ENCODE assay signal across 14 cellular contexts in genomic region chr10:21257919-21258318, GRCh38.
"Had no signal": no experiment of that assay in that cellular context is flagged by ENCODE, and none has a peak within 500 bp of the region (broad histone marks: within the 10 kb centered on the region; RNA-seq: fewer than 3 reads in every experiment).

No MANE protein-coding gene starts in this region.

- DNase-seq: activated B cell treated with CpG ODN at 0.5 μM for 24 hours; activated CD4-positive, alpha-beta T cell treated with anti-CD3 and anti-CD28 coated beads, Interleukin-2, amount 10 ng/mL, durations not matched to agents 7 days and 5 days; amygdala; endodermal cell; left ventricle myocardium superior; mesendoderm; nephron progenitor cell; stimulated activated CD4-positive, alpha-beta T cell treated with anti-CD3 and anti-CD28 coated beads, Interleukin-4, amount 100 ng/mL, for 1 hour; stimulated activated CD8-positive, alpha-beta memory T cell treated with anti-CD3 and anti-CD28 coated beads, Interleukin-4, amount 100 ng/mL, for 48 hours; T-helper 17 cell had no signal

- H3K4me2 ChIP-seq: hepatocyte had no signal

- H2AFZ ChIP-seq: hepatocyte had no signal

- H3K9me3 Mint-ChIP-seq: activated B cell treated with CpG ODN at 0.5 μM for 24 hours; activated CD4-positive, alpha-beta T cell treated with anti-CD3 and anti-CD28 coated beads, Interleukin-2, amount 10 ng/mL, durations not matched to agents 7 days and 5 days; activated naive CD4-positive, alpha-beta T cell treated with anti-CD3 and anti-CD28 coated beads, Interleukin-2, amount 50 U/mL, for 24 hours; endodermal cell; nephron progenitor cell; stimulated activated naive CD8-positive, alpha-beta T cell treated with anti-CD3 and anti-CD28 coated beads, Interleukin-15, Interleukin-2, amounts not matched to agents 100 ng/mL and 50 ng/mL, for 24 hours had no signal

- H3K27ac ChIP-seq: hepatocyte had no signal

- H3K27me3 ChIP-seq: hepatocyte had no signal

- ATAC-seq: left ventricle myocardium superior, T-helper 17 cell had no signal

- H3K4me3 Mint-ChIP-seq: activated B cell treated with CpG ODN at 0.5 μM for 24 hours; activated CD4-positive, alpha-beta T cell treated with anti-CD3 and anti-CD28 coated beads, Interleukin-2, amount 10 ng/mL, durations not matched to agents 7 days and 5 days; activated naive CD4-positive, alpha-beta T cell treated with anti-CD3 and anti-CD28 coated beads, Interleukin-2, amount 50 U/mL, for 24 hours; brain; endodermal cell; nephron progenitor cell; stimulated activated naive CD8-positive, alpha-beta T cell treated with anti-CD3 and anti-CD28 coated beads, Interleukin-15, Interleukin-2, amounts not matched to agents 100 ng/mL and 50 ng/mL, for 24 hours; T-helper 17 cell had no signal

- H3K4me1 Mint-ChIP-seq: activated B cell treated with CpG ODN at 0.5 μM for 24 hours; activated CD4-positive, alpha-beta T cell treated with anti-CD3 and anti-CD28 coated beads, Interleukin-2, amount 10 ng/mL, durations not matched to agents 7 days and 5 days; activated naive CD4-positive, alpha-beta T cell treated with anti-CD3 and anti-CD28 coated beads, Interleukin-2, amount 50 U/mL, for 24 hours; T-helper 17 cell had no signal

- H3K27ac Mint-ChIP-seq: activated B cell treated with CpG ODN at 0.5 μM for 24 hours; activated CD4-positive, alpha-beta T cell treated with anti-CD3 and anti-CD28 coated beads, Interleukin-2, amount 10 ng/mL, durations not matched to agents 7 days and 5 days; activated naive CD4-positive, alpha-beta T cell treated with anti-CD3 and anti-CD28 coated beads, Interleukin-2, amount 50 U/mL, for 24 hours; brain; endodermal cell; nephron progenitor cell; stimulated activated naive CD8-positive, alpha-beta T cell treated with anti-CD3 and anti-CD28 coated beads, Interleukin-15, Interleukin-2, amounts not matched to agents 100 ng/mL and 50 ng/mL, for 24 hours; T-helper 17 cell had no signal

- H3K36me3 Mint-ChIP-seq: activated naive CD4-positive, alpha-beta T cell treated with anti-CD3 and anti-CD28 coated beads, Interleukin-2, amount 50 U/mL, for 24 hours; brain had no signal

- H3K4me3 ChIP-seq: hepatocyte had no signal

- H3K27me3 Mint-ChIP-seq: activated B cell treated with CpG ODN at 0.5 μM for 24 hours; activated CD4-positive, alpha-beta T cell treated with anti-CD3 and anti-CD28 coated beads, Interleukin-2, amount 10 ng/mL, durations not matched to agents 7 days and 5 days; brain had no signal

- H3K79me2 ChIP-seq: hepatocyte had no signal
